In the genomic region with DNA sequence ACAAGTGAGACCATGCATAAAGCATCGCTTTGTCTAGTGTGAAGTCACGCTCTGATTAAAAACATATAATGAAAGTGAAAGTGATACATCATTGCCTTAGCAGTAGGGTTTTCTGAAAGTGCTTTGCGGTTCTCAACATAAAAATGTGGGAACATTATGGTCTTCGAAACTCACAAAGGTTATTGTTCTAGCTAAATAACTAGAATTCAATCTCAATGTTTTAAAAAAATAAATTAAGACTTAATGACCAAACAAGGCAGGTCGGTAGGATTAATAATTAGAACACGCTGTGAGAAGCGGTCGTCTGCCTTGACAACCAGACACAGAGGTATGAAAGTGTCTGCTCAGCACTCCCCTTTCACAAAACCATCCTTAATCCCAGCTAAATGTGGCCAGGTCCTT, we compare ENCODE assay signal across 8 cellular contexts.
DNase-seq lines count a peak whose midpoint lies in the region; ATAC-seq, FAIRE-seq and TF ChIP-seq lines count a peak whose summit lies in the region.

No MANE protein-coding gene starts in this region.

- no peak for TF ChIP-seq CTCF in AG09309 (IDR thresholded peaks at IDR 0.05; ENCODE audit: control insufficient read depth, insufficient read depth, low read depth, low read length, missing control alignments)

- FAIRE-seq in endometrium (lab: Jason Lieb, UNC) = peak; percentile 51

- DNase-seq in AG09309 (ENCODE audit: low read depth) = no peak
- DNase-seq in NCI-H69 (lab: John Stamatoyannopoulos, UW) = peak; percentile 83
- no peak for DNase-seq in skeletal muscle cell (ENCODE audit: low read depth)
- DNase-seq in NCI-H2171 (lab: John Stamatoyannopoulos, UW) = no peak
- no peak for DNase-seq in posterior cingulate gyrus

- ATAC-seq in GM18519 (IDR thresholded peaks at IDR 0.05; ENCODE audit: low FRiP score, unreplicated experiment) = peak; percentile 99
- peak; percentile 97 for ATAC-seq in HG03025 (IDR thresholded peaks at IDR 0.05; ENCODE audit: low FRiP score, unreplicated experiment)

- H3K4me3 ChIP-seq in AG09309 (ENCODE audit: control insufficient read depth, low read depth, low read length) (peak overlapping the region; percentile 27), skeletal muscle cell (ENCODE audit: low read depth, low read length) (peak overlapping the region; percentile 40)

- intact Hi-C loops in posterior cingulate gyrus (cut with DNase I) = no loop called here
